8 cellular contexts compared by ENCODE assay signal in the genomic region with DNA sequence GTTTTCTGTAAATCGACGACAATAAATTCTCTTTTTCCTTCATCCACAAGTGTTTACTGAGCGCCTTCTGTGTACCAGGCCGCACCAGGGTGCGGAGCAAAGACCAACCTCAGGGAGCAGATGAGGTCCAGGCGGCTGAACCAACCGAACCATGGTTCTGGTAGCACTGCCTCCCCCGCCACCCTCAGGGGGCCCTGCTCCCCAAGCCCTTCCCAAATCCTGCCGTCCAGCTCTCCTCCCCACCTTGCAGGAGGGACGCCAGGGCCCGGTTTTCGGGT. TPM values are rescaled to one million over a fixed set of nuclear protein-coding genes. Genes with fewer than 3 reads are reported as not detected.
DNase-seq lines count a peak whose midpoint lies in the region; FAIRE-seq and TF ChIP-seq lines count a peak whose summit lies in the region.

No MANE protein-coding gene starts in this region.

- H3K79me2 ChIP-seq in H1 (ENCODE audit: control insufficient read depth in 1 of 2, insufficient read depth in 2 of 2, low read length in 2 of 2) (no peaks in the 10 kb centered on the region), neural cell (replicated peaks; ENCODE audit: insufficient read depth, low read length) (peaks cover 12% of the 10 kb centered on the region)

- FAIRE-seq in H1 (lab: Jason Lieb, UNC) = no peak

- peaks cover 11% of the 10 kb centered on the region for H3K23me2 ChIP-seq in H1 (ENCODE audit: low read depth, low read length)

- H3K36me3 ChIP-seq in BLaER1 = peaks cover 12% of the 10 kb centered on the region
- H3K36me3 ChIP-seq in MG63 = peaks cover 5% of the 10 kb centered on the region
- no peaks in the 10 kb centered on the region for H3K36me3 ChIP-seq in H1 (ENCODE audit: control insufficient read depth in 2 of 4, insufficient read depth in 4 of 4, low read length in 3 of 4)
- no peaks in the 10 kb centered on the region for H3K36me3 ChIP-seq in neural cell (ENCODE audit: insufficient read depth, low read length)

- H2BK15ac ChIP-seq in H1 (ENCODE audit: low read length) = no peak overlapping the region

- H3K4me2 ChIP-seq in BLaER1 = peak overlapping the region; percentile 86
- H3K4me2 ChIP-seq in H1 (ENCODE audit: insufficient read depth in 1 of 2, low read depth in 2 of 2, low read length in 2 of 2) = peak overlapping the region; percentile 50 to 87
- H3K4me2 ChIP-seq in neural cell (ENCODE audit: low read length) = peak overlapping the region; percentile 99

- H3K4me1 ChIP-seq in BLaER1 = peaks cover 19% of the 10 kb centered on the region
- peaks cover 0 to 23% (median 13%) of the 10 kb centered on the region in 4 experiments; a peak in 5 of 7 replicates for H3K4me1 ChIP-seq in H1 (replicated peaks in 1 of 4; ENCODE audit: control insufficient read depth in 3 of 4, insufficient read depth in 4 of 4, low read length in 3 of 4)

- H3K27me3 ChIP-seq in BLaER1 (peaks cover 7% of the 10 kb centered on the region), MG63 (no peaks in the 10 kb centered on the region), H1 (replicated peaks in 1 of 4; ENCODE audit: control insufficient read depth in 3 of 4, extremely low read depth in 1 of 4, insufficient read depth in 3 of 4, low read length in 3 of 4) (peaks cover 3 to 17% (median 11%) of the 10 kb centered on the region in 4 experiments; a peak in 6 of 7 replicates), neural cell (ENCODE audit: insufficient read depth, low read depth, low read length) (no peaks in the 10 kb centered on the region)

- no peak overlapping the region for H4K91ac ChIP-seq in H1 (replicated peaks; ENCODE audit: insufficient read length, low read length)

- no peak overlapping the region for H2BK20ac ChIP-seq in H1 (ENCODE audit: low read length)

- H3K18ac ChIP-seq in H1 (ENCODE audit: extremely low read depth, low read length) = no peak overlapping the region; the same call in 1 of the 2 replicates

- no peak for DNase-seq in MG63
- no peak for DNase-seq in H1 (ENCODE audit: low read depth in 1 of 2, low spot score in 2 of 2)
- DNase-seq in NCI-H1105 treated with DMSO at 0.1 percent for 48 hours (lab: John Stamatoyannopoulos, UW) = no peak
- no peak for DNase-seq in HT-29 (ENCODE audit: low spot score)
- DNase-seq in glomerular visceral epithelial cell (ENCODE audit: extremely low spot score) = no peak
- DNase-seq in occipital lobe (lab: John Stamatoyannopoulos, UW) = no peak

- CTCF ChIA-PET in H1 (lab: Charles Lee; ENCODE audit: partially characterized antibody) = no interaction called here

- H3K4me3 ChIP-seq in BLaER1 (peak overlapping the region; percentile 44), MG63 (peak overlapping the region; percentile 56), H1 (ENCODE audit: extremely low read depth in 1 of 4, insufficient read depth in 2 of 4, low read depth in 3 of 4, low read length in 4 of 4) (peak overlapping the region; percentile 29 to 84 (median 42)), neural cell (ENCODE audit: low read length) (peak overlapping the region; percentile 81)

- peak overlapping the region; percentile 29 for H3K4ac ChIP-seq in H1 (replicated peaks; ENCODE audit: insufficient read length, low read depth, low read length)

- TF ChIP-seq CTCF in H1 (IDR thresholded peaks at IDR 0.05; ENCODE audit: control extremely low read depth in 1 of 3, insufficient read depth in 1 of 3, low read depth in 1 of 3, low read length in 3 of 3) (no peak), neural cell (IDR thresholded peaks at IDR 0.05; ENCODE audit: poor library complexity, severe bottlenecking) (no peak)

- H2AFZ ChIP-seq in H1 (ENCODE audit: low read length) = no peak overlapping the region
- H2AFZ ChIP-seq in neural cell (ENCODE audit: low read depth, low read length) = peak overlapping the region; percentile 60

- H3K9ac ChIP-seq in BLaER1 (no peak overlapping the region), H1 (replicated peaks in 1 of 4; ENCODE audit: extremely low read depth in 1 of 4, low read depth in 3 of 4, low read length in 3 of 4) (no peak overlapping the region), neural cell (ENCODE audit: low read length) (peak overlapping the region; percentile 80)

- H4K5ac ChIP-seq in H1 (ENCODE audit: insufficient read length, low read depth, low read length) = no peak overlapping the region

- no peaks in the 10 kb centered on the region for H3K9me3 ChIP-seq in BLaER1
- H3K9me3 ChIP-seq in MG63 = no peaks in the 10 kb centered on the region
- no peaks in the 10 kb centered on the region for H3K9me3 ChIP-seq in H1 (ENCODE audit: insufficient read depth in 2 of 2, low read depth in 1 of 2, low read length in 1 of 2)
- H3K9me3 ChIP-seq in neural cell (ENCODE audit: low read length) = no peaks in the 10 kb centered on the region

- 69% methylated on average over 12 of the region's 12 CpGs; no CpG with 5 or more reads in 1 of the 2 experiments for WGBS in H1 (ENCODE audit: extremely low coverage in 1 of 2, insufficient coverage in 1 of 2, insufficient read length in 1 of 2, insufficient replicate concordance in 2 of 2, low coverage in 1 of 2, low lambda C conversion rate in 2 of 2, missing lambda C conversion rate in 1 of 2), 2 experiments

- TF ChIP-seq EP300 in H1 (IDR thresholded peaks at IDR 0.05; ENCODE audit: borderline replicate concordance in 1 of 2, low read depth in 2 of 2, low read length in 2 of 2) (no peak), neural cell (conservative IDR thresholded peaks at IDR 0.05; ENCODE audit: poor library complexity, severe bottlenecking) (no peak)

- H2BK120ac ChIP-seq in H1 (replicated peaks; ENCODE audit: low read depth, low read length) = no peak overlapping the region

- H3K27ac ChIP-seq in BLaER1 (0 out of 2 replicates have a peak overlapping the region, but pooled peaks have one; percentile 46), H1 (ENCODE audit: low read depth, low read length) (no peak overlapping the region), neural cell (ENCODE audit: low read length) (peak overlapping the region; percentile 81)

- peaks cover 6% of the 10 kb centered on the region for H4K20me1 ChIP-seq in BLaER1
- H4K20me1 ChIP-seq in H1 (replicated peaks in 1 of 2; ENCODE audit: control insufficient read depth in 1 of 2, insufficient read depth in 2 of 2, low read length in 2 of 2) = peaks cover 0 to 1% of the 10 kb centered on the region in 2 experiments
- no peaks in the 10 kb centered on the region for H4K20me1 ChIP-seq in neural cell (ENCODE audit: insufficient read depth)

- no peak for TF ChIP-seq POLR2A in H1 (IDR thresholded peaks at IDR 0.05; ENCODE audit: control extremely low read depth in 1 of 2, low read depth in 2 of 2, low read length in 2 of 2)

- POLR2A ChIA-PET in H1 (lab: Charles Lee; ENCODE audit: partially characterized antibody) = interaction anchor here (1.0 to 7.2 kb wide), 3 partner anchors 8 to 19 kb away, joined by 4 to 78 read pairs (median 6); a partner anchor contains a TSS

- no peak overlapping the region for H3K14ac ChIP-seq in H1 (ENCODE audit: insufficient read length)

- TF ChIP-seq RAD21 in H1 (IDR thresholded peaks at IDR 0.05 in 1 of 2, conservative IDR thresholded peaks at IDR 0.05 in 1 of 2; ENCODE audit: low read depth in 2 of 2, low read length in 2 of 2) = no peak
- no peak for TF ChIP-seq RAD21 in neural cell (conservative IDR thresholded peaks at IDR 0.05)

- no peak overlapping the region for H4K8ac ChIP-seq in H1 (ENCODE audit: extremely low read depth, insufficient read depth, low read length)

- peak overlapping the region; percentile 45; the same call in 1 of the 2 replicates for H2BK12ac ChIP-seq in H1 (ENCODE audit: low read depth, low read length)

- H3K79me1 ChIP-seq in H1 (ENCODE audit: low read depth, low read length) = no peaks in the 10 kb centered on the region; the same call in 1 of the 2 replicates

- no peak overlapping the region for H3K23ac ChIP-seq in H1 (ENCODE audit: insufficient read length)

- no peak overlapping the region for H3K56ac ChIP-seq in H1 (replicated peaks; ENCODE audit: insufficient read length, low read depth, low read length)

- H3F3A ChIP-seq in neural cell (ENCODE audit: insufficient read depth, low read length, poor library complexity, severe bottlenecking) = no peaks in the 10 kb centered on the region

- no peaks in the 10 kb centered on the region for H3K9me2 ChIP-seq in neural cell (ENCODE audit: insufficient read depth, low read length)

- no peak overlapping the region for H2BK5ac ChIP-seq in H1 (ENCODE audit: low read depth, low read length)

- H2AK5ac ChIP-seq in H1 (ENCODE audit: low read depth, low read length) = no peak overlapping the region

RNA-seq across cellular contexts. Expression of a gene that starts 5.1 kb away (rescaled TPM):
- total RNA-seq in MG63 (2014; rRNA removed; shearing (Covaris generic); ENCODE audit: low replicate concordance) = 6.6 TPM in 1 of 2 replicates, not detected in the other
- 1.0 and 1.2 TPM in 2 replicates for total RNA-seq in H1 (2021; fragmentation: NEBNext Ultra II Directional; extraction: Animal tissue kit (Norgen Biotek cat#: 25700))
- polyA plus RNA-seq in H1 (2011; rRNA removed) (0.17 TPM in 2 replicates), neural cell (not detected in 2 replicates)
- 0.40 TPM for polyA plus RNA-seq in H1 (2011; cell fraction: cytosol; rRNA removed)
- 0.97 TPM for polyA plus RNA-seq in H1 (2011; cell fraction: nucleus; rRNA removed)
- polyA plus RNA-seq in H1 (2012, experiment 1 of 2) = 0.39 TPM in 1 of 4 replicates, not detected in the others
- polyA plus RNA-seq in H1 (2012, experiment 2 of 2) = not detected
- 0.26 TPM for polyA plus RNA-seq in H1 (2013, experiment 1 of 2)
- polyA plus RNA-seq in H1 (2013, experiment 2 of 2) = 0.26 TPM
- polyA minus RNA-seq in H1 (2011; rRNA and poly(A)+ RNA removed) = not detected in 2 replicates
- not detected for polyA minus RNA-seq in H1 (2011; cell fraction: cytosol; rRNA and poly(A)+ RNA removed)
- 2.3 TPM for polyA minus RNA-seq in H1 (2011; cell fraction: nucleus; rRNA and poly(A)+ RNA removed)
- not detected in 2 replicates for polyA minus RNA-seq in neural cell
- 0.58 and 0.99 TPM in 2 replicates for total RNA-seq in HT-29 (2014; rRNA removed; shearing (Covaris generic))
- not detected for total RNA-seq in occipital lobe

RNA-seq across cellular contexts. Expression of a gene that starts 7.9 kb away (rescaled TPM):
- total RNA-seq in MG63 (2014; rRNA removed; shearing (Covaris generic); ENCODE audit: low replicate concordance) = 25.3 and 32.4 TPM in 2 replicates
- 4.5 and 5.2 TPM in 2 replicates for total RNA-seq in H1 (2021; fragmentation: NEBNext Ultra II Directional; extraction: Animal tissue kit (Norgen Biotek cat#: 25700))
- polyA plus RNA-seq in H1 (2011; rRNA removed) (2.5 and 2.7 TPM in 2 replicates), neural cell (17.9 and 29.6 TPM in 2 replicates)
- polyA plus RNA-seq in H1 (2011; cell fraction: cytosol; rRNA removed) = 3.1 TPM
- 4.3 TPM for polyA plus RNA-seq in H1 (2011; cell fraction: nucleus; rRNA removed)
- 2.9 to 4.4 TPM (median 3.7 TPM) in 4 replicates for polyA plus RNA-seq in H1 (2012, experiment 1 of 2)
- polyA plus RNA-seq in H1 (2012, experiment 2 of 2) = 1.5 TPM
- 2.4 TPM for polyA plus RNA-seq in H1 (2013, experiment 1 of 2)
- 2.7 TPM for polyA plus RNA-seq in H1 (2013, experiment 2 of 2)
- 4.9 and 5.9 TPM in 2 replicates for polyA minus RNA-seq in H1 (2011; rRNA and poly(A)+ RNA removed)
- 2.1 TPM for polyA minus RNA-seq in H1 (2011; cell fraction: cytosol; rRNA and poly(A)+ RNA removed)
- 3.0 TPM for polyA minus RNA-seq in H1 (2011; cell fraction: nucleus; rRNA and poly(A)+ RNA removed)
- polyA minus RNA-seq in neural cell = 33.8 and 38.7 TPM in 2 replicates
- 26.6 and 33.1 TPM in 2 replicates for total RNA-seq in HT-29 (2014; rRNA removed; shearing (Covaris generic))
- total RNA-seq in occipital lobe = 14.3 TPM

RNA-seq across cellular contexts. Expression of a gene that starts 13.5 kb away (rescaled TPM):
- total RNA-seq in MG63 (2014; rRNA removed; shearing (Covaris generic); ENCODE audit: low replicate concordance) = 3,455 and 3,636 TPM in 2 replicates
- total RNA-seq in H1 (2021; fragmentation: NEBNext Ultra II Directional; extraction: Animal tissue kit (Norgen Biotek cat#: 25700)) = 1,554 and 1,557 TPM in 2 replicates
- 5,731 and 5,910 TPM in 2 replicates for polyA plus RNA-seq in H1 (2011; rRNA removed)
- 4,964 TPM for polyA plus RNA-seq in H1 (2011; cell fraction: cytosol; rRNA removed)
- 4,758 TPM for polyA plus RNA-seq in H1 (2011; cell fraction: nucleus; rRNA removed)
- polyA plus RNA-seq in H1 (2012, experiment 1 of 2) = 1,384 to 2,769 TPM (median 2,624 TPM) in 4 replicates
- polyA plus RNA-seq in H1 (2012, experiment 2 of 2) = 4,606 TPM
- polyA plus RNA-seq in H1 (2013, experiment 1 of 2) = 1,774 TPM
- polyA plus RNA-seq in H1 (2013, experiment 2 of 2) = 1,569 TPM
- 2,194 and 2,867 TPM in 2 replicates for polyA minus RNA-seq in H1 (2011; rRNA and poly(A)+ RNA removed)
- 1,050 TPM for polyA minus RNA-seq in H1 (2011; cell fraction: cytosol; rRNA and poly(A)+ RNA removed)
- 966 TPM for polyA minus RNA-seq in H1 (2011; cell fraction: nucleus; rRNA and poly(A)+ RNA removed)
- polyA plus RNA-seq in neural cell = 1,461 and 1,514 TPM in 2 replicates
- 609 and 649 TPM in 2 replicates for polyA minus RNA-seq in neural cell
- 5,822 and 6,132 TPM in 2 replicates for total RNA-seq in HT-29 (2014; rRNA removed; shearing (Covaris generic))
- 1,568 TPM for total RNA-seq in occipital lobe

RNA-seq across cellular contexts. Expression of a gene that starts 19.7 kb away (rescaled TPM):
- 1.4 and 4.0 TPM in 2 replicates for total RNA-seq in MG63 (2014; rRNA removed; shearing (Covaris generic); ENCODE audit: low replicate concordance)
- 1.9 and 2.7 TPM in 2 replicates for total RNA-seq in H1 (2021; fragmentation: NEBNext Ultra II Directional; extraction: Animal tissue kit (Norgen Biotek cat#: 25700))
- polyA plus RNA-seq in H1 (2011; rRNA removed) = 3.3 and 6.6 TPM in 2 replicates
- polyA plus RNA-seq in H1 (2011; cell fraction: cytosol; rRNA removed) = 4.1 TPM
- 4.7 TPM for polyA plus RNA-seq in H1 (2011; cell fraction: nucleus; rRNA removed)
- 2.4 to 3.5 TPM (median 2.8 TPM) in 4 replicates for polyA plus RNA-seq in H1 (2012, experiment 1 of 2)
- 3.7 TPM for polyA plus RNA-seq in H1 (2012, experiment 2 of 2)
- 1.5 TPM for polyA plus RNA-seq in H1 (2013, experiment 1 of 2)
- polyA plus RNA-seq in H1 (2013, experiment 2 of 2) = 1.5 TPM
- polyA minus RNA-seq in H1 (2011; rRNA and poly(A)+ RNA removed) = 0.27 and 0.54 TPM in 2 replicates
- 2.3 TPM for polyA minus RNA-seq in H1 (2011; cell fraction: cytosol; rRNA and poly(A)+ RNA removed)
- 1.8 TPM for polyA minus RNA-seq in H1 (2011; cell fraction: nucleus; rRNA and poly(A)+ RNA removed)
- polyA plus RNA-seq in neural cell = 4.5 and 9.8 TPM in 2 replicates
- polyA minus RNA-seq in neural cell = 5.1 and 9.3 TPM in 2 replicates
- total RNA-seq in HT-29 (2014; rRNA removed; shearing (Covaris generic)) = 8.3 and 10.4 TPM in 2 replicates
- total RNA-seq in occipital lobe = 0.94 TPM

RNA-seq across cellular contexts. Expression of a gene that starts 38.0 kb away (rescaled TPM):
- total RNA-seq in MG63 (2014; rRNA removed; shearing (Covaris generic); ENCODE audit: low replicate concordance) = 3.0 and 3.2 TPM in 2 replicates
- 0.93 and 1.0 TPM in 2 replicates for total RNA-seq in H1 (2021; fragmentation: NEBNext Ultra II Directional; extraction: Animal tissue kit (Norgen Biotek cat#: 25700))
- polyA plus RNA-seq in H1 (2011; rRNA removed) (1.4 and 2.0 TPM in 2 replicates), neural cell (13.7 and 18.4 TPM in 2 replicates)
- polyA plus RNA-seq in H1 (2011; cell fraction: cytosol; rRNA removed) = 1.4 TPM
- polyA plus RNA-seq in H1 (2011; cell fraction: nucleus; rRNA removed) = 6.2 TPM
- 1.7 to 2.7 TPM (median 2.4 TPM) in 4 replicates for polyA plus RNA-seq in H1 (2012, experiment 1 of 2)
- polyA plus RNA-seq in H1 (2012, experiment 2 of 2) = 1.5 TPM
- 0.45 TPM for polyA plus RNA-seq in H1 (2013, experiment 1 of 2)
- polyA plus RNA-seq in H1 (2013, experiment 2 of 2) = 0.31 TPM
- 1.0 and 1.7 TPM in 2 replicates for polyA minus RNA-seq in H1 (2011; rRNA and poly(A)+ RNA removed)
- 2.5 TPM for polyA minus RNA-seq in H1 (2011; cell fraction: cytosol; rRNA and poly(A)+ RNA removed)
- polyA minus RNA-seq in H1 (2011; cell fraction: nucleus; rRNA and poly(A)+ RNA removed) = 1.7 TPM
- polyA minus RNA-seq in neural cell = 18.8 and 19.7 TPM in 2 replicates
- total RNA-seq in HT-29 (2014; rRNA removed; shearing (Covaris generic)) = 2.0 and 6.0 TPM in 2 replicates
- total RNA-seq in occipital lobe = 5.9 TPM
